In the genomic region with DNA sequence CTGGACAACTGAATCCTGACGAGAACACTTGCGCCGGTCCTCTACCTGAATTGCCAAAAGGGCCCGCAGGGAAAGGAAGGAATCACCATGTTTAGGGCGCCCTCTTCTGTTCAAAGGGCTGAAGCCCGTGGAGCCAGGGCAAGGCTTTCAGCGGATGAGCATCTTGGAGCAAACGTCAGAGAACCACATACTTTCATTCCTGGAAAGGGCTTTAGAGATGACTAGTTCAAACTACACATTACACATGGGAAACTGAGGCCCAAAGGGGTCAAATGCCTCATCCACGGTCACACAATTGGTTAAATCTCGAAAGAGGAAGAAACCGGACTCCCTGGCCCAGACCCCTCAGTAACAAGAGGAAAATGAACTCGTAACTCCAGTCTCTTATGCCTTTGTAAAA, we compare ENCODE assay signal across 8 cellular contexts.
A peak's percentile ranks its signal among the peaks of the same experiment; 100 is the strongest.
DNase-seq lines count a peak whose midpoint lies in the region; ATAC-seq and TF ChIP-seq lines count a peak whose summit lies in the region.

No MANE protein-coding gene starts in this region.

- H3K9me3 ChIP-seq in DND-41 (ENCODE audit: insufficient read depth, low read length, severe bottlenecking): no peaks in the 10 kb centered on the region

- no peak overlapping the region for H3K27ac ChIP-seq in DND-41 (ENCODE audit: low read length)

- H3K36me3 ChIP-seq in DND-41 (ENCODE audit: insufficient read depth, low read length): no peaks in the 10 kb centered on the region

- ATAC-seq in DND-41 (ENCODE audit: insufficient read depth, low read depth): peak; percentile 76
- peak; percentile 40 for ATAC-seq in HG02973 (IDR thresholded peaks at IDR 0.05; ENCODE audit: unreplicated experiment)
- ATAC-seq in GM21737 (IDR thresholded peaks at IDR 0.05; ENCODE audit: unreplicated experiment): no peak

- DNase-seq in DND-41 (peak; percentile 61), NCI-H446 treated with DMSO at 0.1 percent for 48 hours (lab: John Stamatoyannopoulos, UW) (peak; percentile 31), ecto neural progenitor cell (ENCODE audit: low spot score) (peak; percentile 81), medulla oblongata (ENCODE audit: extremely low spot score) (peak; percentile 84)
- peak; percentile 77 for DNase-seq in activated CD4-positive, alpha-beta T cell treated with anti-CD3 and anti-CD28 coated beads for 48 hours
- DNase-seq in stimulated activated CD8-positive, alpha-beta memory T cell treated with anti-CD3 and anti-CD28 coated beads, Interleukin-7, amount 100 ng/mL, for 4 hours (ENCODE audit: low read depth in 2 of 2): peak; percentile 16 to 21

- TF ChIP-seq CTCF in DND-41 (IDR thresholded peaks at IDR 0.05; ENCODE audit: borderline replicate concordance, extremely low read depth, low read length, poor library complexity, severe bottlenecking): peak; percentile 92

- peaks cover 2% of the 10 kb centered on the region for H3K27me3 ChIP-seq in DND-41 (ENCODE audit: insufficient read depth, low read length, poor library complexity)

- no peak overlapping the region for H3K4me3 ChIP-seq in DND-41 (ENCODE audit: low read depth in 1 of 2, low read length in 2 of 2)

- no peak overlapping the region for H3K9ac ChIP-seq in DND-41 (ENCODE audit: low read depth, low read length)

- H4K20me1 ChIP-seq in DND-41 (ENCODE audit: insufficient read depth, low read length): no peaks in the 10 kb centered on the region

- H2AFZ ChIP-seq in DND-41 (ENCODE audit: low read depth, low read length): peak overlapping the region; percentile 24

- no peak overlapping the region for H3K4me2 ChIP-seq in DND-41 (ENCODE audit: insufficient read depth, low read length)

- H3K4me1 ChIP-seq in DND-41 (ENCODE audit: insufficient read depth, low read length): no peaks in the 10 kb centered on the region

- H3K79me2 ChIP-seq in DND-41 (ENCODE audit: insufficient read depth, low read length): no peaks in the 10 kb centered on the region

Comparison
In these comparisons a context has a peak if more than half of its experiments do, and no peak if none do; other contexts are left out.
1. DNase-seq: peak in every context shown above with its lines; median percentile 84 in medulla oblongata; 81 in ecto neural progenitor cell; 77 in activated CD4-positive, alpha-beta T cell treated with anti-CD3 and anti-CD28 coated beads for 48 hours; 61 in DND-41; 31 in NCI-H446 treated with DMSO at 0.1 percent for 48 hours; 18 in stimulated activated CD8-positive, alpha-beta memory T cell treated with anti-CD3 and anti-CD28 coated beads, Interleukin-7, amount 100 ng/mL, for 4 hours.